Comparison of ENCODE assay signal across 24 cellular contexts in the genomic region with DNA sequence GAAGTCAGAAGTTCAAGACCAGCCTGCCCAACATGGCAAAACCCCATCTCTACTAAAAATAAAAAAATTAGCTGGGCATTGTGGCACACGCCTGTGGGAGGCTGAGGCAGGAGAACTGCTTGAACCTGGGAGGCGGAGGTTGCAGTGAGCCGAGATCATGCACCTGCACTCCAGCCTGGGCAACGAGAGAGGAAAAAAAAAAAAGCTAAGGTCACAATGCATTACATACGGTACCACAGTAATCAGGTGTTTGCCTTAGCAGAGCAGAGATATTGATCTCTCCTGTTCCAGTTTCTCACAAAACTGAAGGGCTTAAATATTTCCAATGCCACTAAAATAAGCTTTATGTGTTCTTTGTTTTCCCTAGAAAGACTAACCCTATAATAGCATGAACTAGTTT. TPM values are rescaled to one million over a fixed set of nuclear protein-coding genes. Genes with fewer than 3 reads are reported as not detected.
DNase-seq lines count a peak whose midpoint lies in the region; ATAC-seq, FAIRE-seq and TF ChIP-seq lines count a peak whose summit lies in the region.
"Had no signal": no experiment of that assay in that cellular context is flagged by ENCODE, and none has a peak within 500 bp of the region (broad histone marks: within the 10 kb centered on the region; RNA-seq: fewer than 3 reads in every experiment).

No MANE protein-coding gene starts in this region.

- POLR2A ChIA-PET in HepG2 (lab: Yijun Ruan, JAX) (interaction anchor here (0.5 kb wide), 1 partner anchor 13 kb away, joined by 3 read pairs; no protein-coding TSS in a partner anchor), RWPE1 (lab: Yijun Ruan, JAX; ENCODE audit: low non-redundant PET) (no interaction called here), A673 (lab: Charles Lee; ENCODE audit: low non-redundant PET) (no interaction called here)

- peaks cover 51% of the 10 kb centered on the region for H4K20me1 ChIP-seq in HepG2 (ENCODE audit: insufficient read depth, low read length)

- H3K36me3 ChIP-seq in HepG2 (replicated peaks in 1 of 2; ENCODE audit: control insufficient read depth in 1 of 2, insufficient read depth in 2 of 2, low read length in 2 of 2): no peaks in the 10 kb centered on the region
- H3K36me3 ChIP-seq in pancreas: no peaks in the 10 kb centered on the region
- H3K36me3 ChIP-seq in A673 (ENCODE audit: insufficient read depth, low read length, poor library complexity, severe bottlenecking): no peaks in the 10 kb centered on the region
- H3K36me3 ChIP-seq: HAP-1 had no signal

- H3K4me1 ChIP-seq in HepG2 (ENCODE audit: insufficient read depth, low read length) (peaks cover 96% of the 10 kb centered on the region), pancreas (peaks cover 42 to 59% (median 56%) of the 10 kb centered on the region in 3 donors), A673 (ENCODE audit: insufficient read depth, low read length, poor library complexity, severe bottlenecking) (peaks cover 15% of the 10 kb centered on the region)

- TF ChIP-seq EP300 in HepG2 (IDR thresholded peaks at IDR 0.05; ENCODE audit: low read depth in 2 of 2, low read length in 2 of 2) (no peak), HepG2 (CRISPR knock-in tag; IDR thresholded peaks at IDR 0.05; ENCODE audit: borderline replicate concordance) (no peak)

- TF ChIP-seq CTCF in Calu3 (IDR thresholded peaks at IDR 0.05; ENCODE audit: unreplicated experiment) (no peak), HepG2 (CRISPR knock-in tag; IDR thresholded peaks at IDR 0.05) (no peak), pancreas (IDR thresholded peaks at IDR 0.05) (no peak), RWPE1 (conservative IDR thresholded peaks at IDR 0.05; ENCODE audit: low read depth) (no peak), A673 (conservative IDR thresholded peaks at IDR 0.05; ENCODE audit: low read depth, low read length) (no peak), HFFc6 (IDR thresholded peaks at IDR 0.05) (no peak)

- WGBS in HepG2 (ENCODE audit: low lambda C conversion rate): 43% methylated on average over 5 of the region's 5 CpGs
- WGBS in pancreas, 2 donors: 30% methylated on average over 5 of the region's 5 CpGs

- H3K36me3 Mint-ChIP-seq in Calu3 (ENCODE audit: insufficient read depth, unreplicated experiment) (peaks cover 28% of the 10 kb centered on the region), T-helper 17 cell (ENCODE audit: low read depth) (peaks cover 5% of the 10 kb centered on the region), HFFc6 (ENCODE audit: low read depth) (no peaks in the 10 kb centered on the region)

- H3K27ac ChIP-seq in HepG2 (ENCODE audit: extremely low read length, insufficient read depth, low read length): no peak overlapping the region
- H3K27ac ChIP-seq in pancreas: peak overlapping the region in 2 of 4 donors; percentile 80 to 92
- H3K27ac ChIP-seq in RWPE1: no peak overlapping the region
- H3K27ac ChIP-seq in A673 (ENCODE audit: low read depth, low read length, poor library complexity, severe bottlenecking): no peak overlapping the region

- ATAC-seq in T-helper 17 cell (no peak), HepG2 (peak; percentile 76), pancreas (peak; percentile 22 to 55 (median 26))
- ATAC-seq: GM12878, GM23338, K562, Right ventricle myocardium inferior had no signal

- H3K4me2 ChIP-seq in HepG2 (ENCODE audit: low read depth, low read length): peak overlapping the region; percentile 34
- H3K4me2 ChIP-seq: GM23338 had no signal

- no peaks in the 10 kb centered on the region for H3K9me3 ChIP-seq in T-helper 17 cell (ENCODE audit: control insufficient read depth, low read length, poor library complexity, severe bottlenecking)
- no peaks in the 10 kb centered on the region for H3K9me3 ChIP-seq in HepG2 (ENCODE audit: low read length)
- H3K9me3 ChIP-seq in pancreas: no peaks in the 10 kb centered on the region
- no peaks in the 10 kb centered on the region for H3K9me3 ChIP-seq in A673 (ENCODE audit: low read depth, low read length, poor library complexity, severe bottlenecking)
- H3K9me3 ChIP-seq: HAP-1 had no signal

- H3K4me1 Mint-ChIP-seq in Calu3 (ENCODE audit: low read depth, unreplicated experiment) (peaks cover 47% of the 10 kb centered on the region), T-helper 17 cell (peaks cover 44% of the 10 kb centered on the region), HFFc6 (ENCODE audit: low read depth) (peaks cover 59% of the 10 kb centered on the region)

- H3K9ac ChIP-seq in HepG2 (ENCODE audit: insufficient read depth, low read depth, low read length): no peak overlapping the region

- in situ Hi-C loops in HepG2 (cut with HindIII; ENCODE audit: extremely low pct_ligation_motif_present, low pct_unique_long_range_greater_than_20kb): no loop called here

- BruUV-seq in Calu3 (replicated peaks; lab: Mats Ljungman, UMichigan) (no TSS peak), HepG2 (replicated peaks; lab: Mats Ljungman, UMichigan) (no TSS peak), A673 (replicated peaks; lab: Mats Ljungman, UMichigan) (no TSS peak)

- no peak for TF ChIP-seq RAD21 in HepG2 (CRISPR knock-in tag; IDR thresholded peaks at IDR 0.05)

- H3K27me3 ChIP-seq in HepG2 (ENCODE audit: control insufficient read depth in 1 of 2, insufficient read depth in 2 of 2, low read length in 2 of 2): no peaks in the 10 kb centered on the region
- H3K27me3 ChIP-seq in pancreas: no peaks in the 10 kb centered on the region
- H3K27me3 ChIP-seq in A673 (replicated peaks; ENCODE audit: insufficient read depth, low read depth, low read length, poor library complexity): no peaks in the 10 kb centered on the region

- H3K9me3 Mint-ChIP-seq in Calu3 (ENCODE audit: low read depth, unreplicated experiment) (no peaks in the 10 kb centered on the region), HFFc6 (no peaks in the 10 kb centered on the region)
- H3K9me3 Mint-ChIP-seq: CD4-positive, alpha-beta T cell; GM23338 had no signal

- intact Hi-C loops in Calu3 (cut with micrococcal nuclease; ENCODE audit: unreplicated experiment) (no loop called here), HepG2 (cut with micrococcal nuclease; ENCODE audit: unreplicated experiment) (no loop called here), pancreas (cut with DNase I) (no loop called here), A673 (cut with micrococcal nuclease; ENCODE audit: unreplicated experiment) (no loop called here)

- H3K79me2 ChIP-seq in HepG2 (ENCODE audit: insufficient read depth, low read length): peaks cover 100% of the 10 kb centered on the region

- CTCF ChIA-PET in Calu3 (lab: Charles Lee) (interaction anchor here (0.7 kb wide), 1 partner anchor 74 kb away, joined by 3 read pairs; no protein-coding TSS in a partner anchor), HepG2 (lab: Yijun Ruan, JAX; ENCODE audit: low intra/inter-chr PET ratio, low total read pairs) (no interaction called here), RWPE1 (lab: Yijun Ruan, JAX) (interaction anchor here (1.0 kb wide), 1 partner anchor 151 kb away, joined by 4 read pairs; no protein-coding TSS in a partner anchor), A673 (lab: Charles Lee) (no interaction called here)

- no peak overlapping the region for H2AFZ ChIP-seq in HepG2 (ENCODE audit: low read length)
- H2AFZ ChIP-seq: GM23338 had no signal

- peak overlapping the region; percentile 87 for H3K27ac Mint-ChIP-seq in Calu3 (ENCODE audit: unreplicated experiment)
- H3K27ac Mint-ChIP-seq in T-helper 17 cell: peak overlapping the region; percentile 8
- no peak overlapping the region for H3K27ac Mint-ChIP-seq in HFFc6
- H3K27ac Mint-ChIP-seq: CD4-positive, alpha-beta T cell; GM23338 had no signal

- H3K27me3 Mint-ChIP-seq in Calu3 (ENCODE audit: unreplicated experiment) (no peaks in the 10 kb centered on the region), T-helper 17 cell (no peaks in the 10 kb centered on the region), HFFc6 (ENCODE audit: insufficient read depth) (no peaks in the 10 kb centered on the region)
- H3K27me3 Mint-ChIP-seq: CD4-positive, alpha-beta T cell had no signal

- no peak overlapping the region for H3K4me3 ChIP-seq in HepG2 (replicated peaks in 1 of 3; ENCODE audit: insufficient read depth in 1 of 3, low read depth in 2 of 3, low read length in 3 of 3)
- H3K4me3 ChIP-seq in pancreas: peak overlapping the region in 1 of 4 donors; percentile 4
- no peak overlapping the region for H3K4me3 ChIP-seq in A673 (ENCODE audit: low read depth, low read length, poor library complexity, severe bottlenecking)
- H3K4me3 ChIP-seq: GM12878, GM23338, HAP-1, K562 had no signal

- DNase-seq in Calu3: no peak
- no peak for DNase-seq in T-helper 17 cell
- no peak for DNase-seq in HepG2 (ENCODE audit: low spot score)
- DNase-seq in pancreas: peak in 1 of 6 donors; percentile 26
- DNase-seq in RWPE1 (ENCODE audit: low spot score): no peak
- no peak for DNase-seq in A673 (ENCODE audit: low spot score)
- DNase-seq in SHP77 treated with DMSO at 0.1 percent for 48 hours (lab: John Stamatoyannopoulos, UW): no peak
- DNase-seq in HFFc6: no peak
- DNase-seq: CD4-positive, alpha-beta T cell; COR-L47; DMS 273 treated with DMSO at 0.1 percent for 48 hours; DMS79 treated with DMSO at 0.1 percent for 48 hours; NCI-H1092 treated with DMSO at 0.1 percent for 48 hours; NCI-H146; NCI-H2029; NCI-H2227 treated with DMSO at 0.1 percent for 48 hours; NCI-H510A; NCI-H748 treated with DMSO at 0.1 percent for 48 hours had no signal

- H3K4me3 Mint-ChIP-seq in Calu3 (ENCODE audit: low read depth, unreplicated experiment) (peak overlapping the region; percentile 43), T-helper 17 cell (no peak overlapping the region), HFFc6 (no peak overlapping the region)
- H3K4me3 Mint-ChIP-seq: CD4-positive, alpha-beta T cell; GM23338 had no signal

- no peak for TF ChIP-seq POLR2A in HepG2 (IDR thresholded peaks at IDR 0.05; ENCODE audit: insufficient read depth in 1 of 2, low read depth in 2 of 2, low read length in 2 of 2)

- FAIRE-seq in HepG2 (lab: Jason Lieb, UNC) (no peak), pancreas (lab: Jason Lieb, UNC) (no peak)
- FAIRE-seq: A204.1, GM12878, K562 had no signal

RNA-seq across cellular contexts. Expression of a gene that starts 7.5 kb away (rescaled TPM):
- total RNA-seq in Calu3 (2022) (44.4 and 45.0 TPM in 2 replicates), T-helper 17 cell (10 to 100 TPM; 18.4 to 29.6 TPM), HepG2 (2016; rRNA removed; fragmentation: Illumina TruSeq; extraction: Trizol) (32.0 and 34.2 TPM in 2 replicates), pancreas (10 to 100 TPM; 29.4 to 55.9 (median 42.9) TPM), A673 (2021) (28.7 and 29.5 TPM in 2 replicates)
- total RNA-seq in HepG2 (2016; cell fraction: cytosol; rRNA removed; fragmentation: Illumina TruSeq; extraction: Trizol; ENCODE audit: low read depth): 1.8 and 3.3 TPM in 2 replicates
- total RNA-seq in HepG2 (2016; cell fraction: insoluble cytoplasmic fraction; rRNA removed; fragmentation: Illumina TruSeq; extraction: Trizol): 30.1 and 30.9 TPM in 2 replicates
- 22.1 and 23.4 TPM in 2 replicates for total RNA-seq in HepG2 (2016; cell fraction: membrane; rRNA removed; fragmentation: Illumina TruSeq; extraction: Trizol)
- 34.9 and 35.6 TPM in 2 replicates for total RNA-seq in HepG2 (2016; cell fraction: nucleus; rRNA removed; fragmentation: Illumina TruSeq; extraction: Trizol)
- polyA plus RNA-seq in HepG2 (2011; rRNA removed) (8.2 and 11.2 TPM in 2 replicates), pancreas (1 to 10 TPM; 4.6 to 7.6 TPM)
- polyA plus RNA-seq in HepG2 (2011; cell fraction: cytosol; rRNA removed): 5.4 and 9.0 TPM in 2 replicates
- 4.6 and 5.6 TPM in 2 replicates for polyA plus RNA-seq in HepG2 (2011; cell fraction: nucleus; rRNA removed)
- polyA plus RNA-seq in HepG2 (2012): 13.9 and 14.8 TPM in 2 replicates
- polyA plus RNA-seq in HepG2 (2016; cell fraction: cytosol; fragmentation: Illumina TruSeq; extraction: Trizol; ENCODE audit: low read depth): 1.5 and 2.0 TPM in 2 replicates
- 20.4 and 20.5 TPM in 2 replicates for polyA plus RNA-seq in HepG2 (2016; cell fraction: insoluble cytoplasmic fraction; fragmentation: Illumina TruSeq; extraction: Trizol; ENCODE audit: low read depth)
- 9.6 and 10.4 TPM in 2 replicates for polyA plus RNA-seq in HepG2 (2016; cell fraction: membrane; fragmentation: Illumina TruSeq; extraction: Trizol; ENCODE audit: low read depth)
- polyA plus RNA-seq in HepG2 (2016; cell fraction: nucleus; fragmentation: Illumina TruSeq; extraction: Trizol; ENCODE audit: insufficient read depth, low read depth): 17.1 and 18.4 TPM in 2 replicates
- polyA minus RNA-seq in HepG2 (2011; rRNA and poly(A)+ RNA removed; ENCODE audit: low replicate concordance): 21.5 and 39.5 TPM in 2 replicates
- 38.4 and 49.5 TPM in 2 replicates for polyA minus RNA-seq in HepG2 (2011; cell fraction: cytosol; rRNA and poly(A)+ RNA removed)
- 38.2 and 59.4 TPM in 2 replicates for polyA minus RNA-seq in HepG2 (2011; cell fraction: nucleus; rRNA and poly(A)+ RNA removed)
- total RNA-seq in HFFc6 (2021; fragmentation: NEBNext Ultra II Directional; extraction: Animal tissue kit (Norgen Biotek cat#: 25700)): 10 to 100 TPM; 29.9 to 32.5 (median 31.5) TPM

Comparison
In these comparisons a context has a peak if more than half of its experiments do, and no peak if none do; other contexts are left out.
1. CTCF ChIA-PET loops: an anchor here in Calu3 (0.7 kb wide) and RWPE1 (1.0 kb wide); none called in HepG2 and A673.